11 cellular contexts compared by ENCODE assay signal in the genomic region with DNA sequence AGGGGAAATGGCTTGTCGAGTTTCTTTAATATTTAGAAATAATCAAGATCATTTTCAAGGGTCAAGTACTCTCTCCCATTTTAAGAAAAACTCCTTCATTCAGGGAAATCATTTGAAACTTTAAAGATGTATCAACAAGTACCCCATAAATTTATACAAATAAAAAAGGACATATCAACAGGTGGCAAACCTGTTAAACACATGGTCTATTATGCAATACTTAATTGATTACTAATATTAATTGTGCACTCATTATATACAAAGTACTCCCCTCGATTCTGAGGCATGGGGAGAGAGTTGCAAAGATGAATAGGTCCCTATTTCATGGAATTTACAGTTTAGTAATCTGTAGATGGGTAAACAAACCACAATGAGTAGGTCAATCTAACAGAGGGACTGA. TPM values are rescaled to one million over a fixed set of nuclear protein-coding genes. Genes with fewer than 3 reads are reported as not detected.
DNase-seq lines count a peak whose midpoint lies in the region; ATAC-seq, FAIRE-seq and TF ChIP-seq lines count a peak whose summit lies in the region.
"Had no signal": no experiment of that assay in that cellular context is flagged by ENCODE, and none has a peak within 500 bp of the region (broad histone marks: within the 10 kb centered on the region; RNA-seq: fewer than 3 reads in every experiment).

No MANE protein-coding gene starts in this region.

- peak overlapping the region in 1 of 4 donors; percentile 99 for H3K4me3 Mint-ChIP-seq in IgD-negative memory B cell
- no peak overlapping the region for H3K4me3 Mint-ChIP-seq in activated T-helper 2 cell treated with anti-CD3 and anti-CD28 coated beads, Interferon-gamma antibody, Interleukin-2, Interleukin-4, amounts not matched to agents 10 μg/mL and 5 μg/mL and 100 μg/mL, durations not matched to agents 14 hours and 24 hours and 36 hours (ENCODE audit: low read depth)

- no peak for FAIRE-seq in HepG2 (lab: Jason Lieb, UNC)

- no TSS peak for BruUV-seq in HepG2 (replicated peaks; lab: Mats Ljungman, UMichigan)

- TF ChIP-seq RAD21 in HepG2 (CRISPR knock-in tag; IDR thresholded peaks at IDR 0.05) = no peak

- H3K36me3 Mint-ChIP-seq in IgD-negative memory B cell = no peaks in the 10 kb centered on the region
- H3K36me3 Mint-ChIP-seq in activated T-helper 2 cell treated with anti-CD3 and anti-CD28 coated beads, Interferon-gamma antibody, Interleukin-2, Interleukin-4, amounts not matched to agents 10 μg/mL and 5 μg/mL and 100 μg/mL, durations not matched to agents 14 hours and 24 hours and 36 hours (ENCODE audit: low read depth) = no peaks in the 10 kb centered on the region
- H3K36me3 Mint-ChIP-seq: CD4-positive, CD25-positive, alpha-beta regulatory T cell had no signal

- intact Hi-C loops in HepG2 (cut with micrococcal nuclease; ENCODE audit: unreplicated experiment) = loop anchor here (1.0 to 10.0 kb wide), 4 partner anchors 58 to 246 kb away; partner anchors contain the start of gene ESD
- intact Hi-C loops in right lobe of liver (cut with DNase I) = loop anchor here in 1 of 2 donors (5.0 kb wide), 1 partner anchor 166 kb away; no protein-coding TSS in a partner anchor
- intact Hi-C loops in activated T-helper 2 cell treated with anti-CD3 and anti-CD28 coated beads, Interferon-gamma antibody, Interleukin-2, Interleukin-4, amounts not matched to agents 10 μg/mL and 5 μg/mL and 100 μg/mL, durations not matched to agents 14 hours and 24 hours and 36 hours (cut with micrococcal nuclease) = loop anchor here (1.0 to 2.0 kb wide), 2 partner anchors 134 to 170 kb away; no protein-coding TSS in a partner anchor

- no peaks in the 10 kb centered on the region for H3K27me3 Mint-ChIP-seq in IgD-negative memory B cell
- H3K27me3 Mint-ChIP-seq in activated T-helper 2 cell treated with anti-CD3 and anti-CD28 coated beads, Interferon-gamma antibody, Interleukin-2, Interleukin-4, amounts not matched to agents 10 μg/mL and 5 μg/mL and 100 μg/mL, durations not matched to agents 14 hours and 24 hours and 36 hours (ENCODE audit: low read depth) = peaks cover 26% of the 10 kb centered on the region

- peaks cover 23 to 33% (median 24%) of the 10 kb centered on the region in 3 donors for H3K4me1 Mint-ChIP-seq in IgD-negative memory B cell
- H3K4me1 Mint-ChIP-seq in activated T-helper 2 cell treated with anti-CD3 and anti-CD28 coated beads, Interferon-gamma antibody, Interleukin-2, Interleukin-4, amounts not matched to agents 10 μg/mL and 5 μg/mL and 100 μg/mL, durations not matched to agents 14 hours and 24 hours and 36 hours (ENCODE audit: low read depth) = peaks cover 31% of the 10 kb centered on the region

- POLR2A ChIA-PET in HepG2 (lab: Yijun Ruan, JAX) = no interaction called here

- 25% methylated on average over 2 of the region's 2 CpGs for WGBS in HepG2 (ENCODE audit: low lambda C conversion rate)
- WGBS in right lobe of liver (ENCODE audit: insufficient coverage, low coverage, low lambda C conversion rate, missing lambda C conversion rate) = 36% methylated on average over 2 of the region's 2 CpGs

- no peak for TF ChIP-seq CTCF in HepG2 (CRISPR knock-in tag; IDR thresholded peaks at IDR 0.05)
- no peak for TF ChIP-seq CTCF in right lobe of liver (IDR thresholded peaks at IDR 0.05)
- TF ChIP-seq CTCF in VCaP (conservative IDR thresholded peaks at IDR 0.05) = no peak

- H3K27ac Mint-ChIP-seq in IgD-negative memory B cell = peak overlapping the region in 2 of 3 donors; percentile 35 to 98
- no peak overlapping the region for H3K27ac Mint-ChIP-seq in activated T-helper 2 cell treated with anti-CD3 and anti-CD28 coated beads, Interferon-gamma antibody, Interleukin-2, Interleukin-4, amounts not matched to agents 10 μg/mL and 5 μg/mL and 100 μg/mL, durations not matched to agents 14 hours and 24 hours and 36 hours

- H3K4me3 ChIP-seq in HepG2 (replicated peaks in 1 of 3; ENCODE audit: insufficient read depth in 1 of 3, low read depth in 2 of 3, low read length in 3 of 3) = peak overlapping the region in 1 of 3 experiments; percentile 19; a peak in 1 of 6 replicates
- H3K4me3 ChIP-seq in right lobe of liver = no peak overlapping the region
- H3K4me3 ChIP-seq: BLaER1 treated with 17β-estradiol and CSF1 and Interleukin-3, amounts not matched to agents 10 nM and 100 nM; GM23248 had no signal

- H3K79me2 ChIP-seq in HepG2 (ENCODE audit: insufficient read depth, low read length) = peaks cover 27% of the 10 kb centered on the region

- in situ Hi-C loops in HepG2 (cut with HindIII; ENCODE audit: extremely low pct_ligation_motif_present, low pct_unique_long_range_greater_than_20kb) = loop anchor here (5.0 kb wide), 1 partner anchor 171 kb away; no protein-coding TSS in a partner anchor

- H3K27ac ChIP-seq in HepG2 (ENCODE audit: extremely low read length, insufficient read depth, low read length) (no peak overlapping the region), right lobe of liver (no peak overlapping the region), VCaP (peak overlapping the region; percentile 93)
- H3K27ac ChIP-seq: BLaER1 treated with 17β-estradiol and CSF1 and Interleukin-3, amounts not matched to agents 10 nM and 100 nM; GM23248 had no signal

- H3K27me3 ChIP-seq in HepG2 (ENCODE audit: control insufficient read depth in 1 of 2, insufficient read depth in 2 of 2, low read length in 2 of 2) (peaks cover 0 to 4% of the 10 kb centered on the region in 2 experiments; a peak in 2 of 5 replicates), right lobe of liver (no peaks in the 10 kb centered on the region)
- H3K27me3 ChIP-seq: BLaER1 treated with 17β-estradiol and CSF1 and Interleukin-3, amounts not matched to agents 10 nM and 100 nM had no signal

- H3K4me1 ChIP-seq in HepG2 (ENCODE audit: insufficient read depth, low read length) (peaks cover 23% of the 10 kb centered on the region), right lobe of liver (peaks cover 0 to 18% (median 5%) of the 10 kb centered on the region in 4 donors)

- TF ChIP-seq EP300 in HepG2 (IDR thresholded peaks at IDR 0.05; ENCODE audit: low read depth in 2 of 2, low read length in 2 of 2) = no peak
- TF ChIP-seq EP300 in HepG2 (CRISPR knock-in tag; IDR thresholded peaks at IDR 0.05; ENCODE audit: borderline replicate concordance) = no peak

- H3K9me3 Mint-ChIP-seq in IgD-negative memory B cell = no peaks in the 10 kb centered on the region
- no peaks in the 10 kb centered on the region for H3K9me3 Mint-ChIP-seq in activated T-helper 2 cell treated with anti-CD3 and anti-CD28 coated beads, Interferon-gamma antibody, Interleukin-2, Interleukin-4, amounts not matched to agents 10 μg/mL and 5 μg/mL and 100 μg/mL, durations not matched to agents 14 hours and 24 hours and 36 hours
- H3K9me3 Mint-ChIP-seq: CD4-positive, CD25-positive, alpha-beta regulatory T cell had no signal

- no peak for TF ChIP-seq POLR2A in HepG2 (IDR thresholded peaks at IDR 0.05; ENCODE audit: insufficient read depth in 1 of 2, low read depth in 2 of 2, low read length in 2 of 2)
- no peak for TF ChIP-seq POLR2A in right lobe of liver (IDR thresholded peaks at IDR 0.05)

- H3K4me2 ChIP-seq in HepG2 (ENCODE audit: low read depth, low read length) = peak overlapping the region; percentile 97

- no peaks in the 10 kb centered on the region for H3K9me3 ChIP-seq in HepG2 (ENCODE audit: low read length)
- H3K9me3 ChIP-seq in right lobe of liver = no peaks in the 10 kb centered on the region
- H3K9me3 ChIP-seq: BLaER1 treated with 17β-estradiol and CSF1 and Interleukin-3, amounts not matched to agents 10 nM and 100 nM had no signal

- no peak for DNase-seq in HepG2 (ENCODE audit: low spot score)
- no peak for DNase-seq in right lobe of liver
- no peak for DNase-seq in MV-4-11 (lab: John Stamatoyannopoulos, UW)
- no peak for DNase-seq in activated T-helper 2 cell treated with anti-CD3 and anti-CD28 coated beads, Interferon-gamma antibody, Interleukin-2, Interleukin-4, amounts not matched to agents 10 μg/mL and 5 μg/mL and 100 μg/mL, durations not matched to agents 14 hours and 24 hours and 36 hours (ENCODE audit: low spot score)

- CTCF ChIA-PET in HepG2 (lab: Yijun Ruan, JAX; ENCODE audit: low intra/inter-chr PET ratio, low total read pairs) = interaction anchor here (1.2 to 3.3 kb wide), 3 partner anchors 58 to 170 kb away, joined by 3 to 63 read pairs (median 7); no protein-coding TSS in a partner anchor

- no peak for ATAC-seq in HepG2
- ATAC-seq in right lobe of liver = no peak
- ATAC-seq in GM21367 (IDR thresholded peaks at IDR 0.05; ENCODE audit: unreplicated experiment) = no peak
- no peak for ATAC-seq in GM21447 (IDR thresholded peaks at IDR 0.05; ENCODE audit: unreplicated experiment)

- H3K36me3 ChIP-seq in HepG2 (replicated peaks in 1 of 2; ENCODE audit: control insufficient read depth in 1 of 2, insufficient read depth in 2 of 2, low read length in 2 of 2) (no peaks in the 10 kb centered on the region), right lobe of liver (no peaks in the 10 kb centered on the region)
- H3K36me3 ChIP-seq: BLaER1 treated with 17β-estradiol and CSF1 and Interleukin-3, amounts not matched to agents 10 nM and 100 nM had no signal

- no peak overlapping the region for H2AFZ ChIP-seq in HepG2 (ENCODE audit: low read length)
- H2AFZ ChIP-seq: GM23248 had no signal

- H4K20me1 ChIP-seq in HepG2 (ENCODE audit: insufficient read depth, low read length) = peaks cover 3% of the 10 kb centered on the region; the same call in 1 of the 2 replicates

- no peak overlapping the region for H3K9ac ChIP-seq in HepG2 (ENCODE audit: insufficient read depth, low read depth, low read length)
- H3K9ac ChIP-seq: BLaER1 treated with 17β-estradiol and CSF1 and Interleukin-3, amounts not matched to agents 10 nM and 100 nM; GM23248 had no signal

RNA-seq across cellular contexts. Expression of gene LRCH1, which starts 2.1 kb away (rescaled TPM):
- 4.1 and 6.6 TPM in 2 replicates for total RNA-seq in HepG2 (2016; rRNA removed; fragmentation: Illumina TruSeq; extraction: Trizol)
- total RNA-seq in HepG2 (2016; cell fraction: cytosol; rRNA removed; fragmentation: Illumina TruSeq; extraction: Trizol; ENCODE audit: low read depth) = 2.2 and 2.4 TPM in 2 replicates
- 4.2 and 6.0 TPM in 2 replicates for total RNA-seq in HepG2 (2016; cell fraction: insoluble cytoplasmic fraction; rRNA removed; fragmentation: Illumina TruSeq; extraction: Trizol)
- total RNA-seq in HepG2 (2016; cell fraction: membrane; rRNA removed; fragmentation: Illumina TruSeq; extraction: Trizol) = 3.5 and 3.9 TPM in 2 replicates
- total RNA-seq in HepG2 (2016; cell fraction: nucleus; rRNA removed; fragmentation: Illumina TruSeq; extraction: Trizol) = 10.2 and 12.6 TPM in 2 replicates
- polyA plus RNA-seq in HepG2 (2011; rRNA removed) = 9.2 and 12.6 TPM in 2 replicates
- 4.7 and 5.6 TPM in 2 replicates for polyA plus RNA-seq in HepG2 (2011; cell fraction: cytosol; rRNA removed)
- polyA plus RNA-seq in HepG2 (2011; cell fraction: nucleus; rRNA removed) = 9.3 and 10.3 TPM in 2 replicates
- polyA plus RNA-seq in HepG2 (2012) = 7.8 and 9.2 TPM in 2 replicates
- 0.29 and 0.41 TPM in 2 replicates for polyA plus RNA-seq in HepG2 (2016; cell fraction: cytosol; fragmentation: Illumina TruSeq; extraction: Trizol; ENCODE audit: low read depth)
- 6.5 and 7.8 TPM in 2 replicates for polyA plus RNA-seq in HepG2 (2016; cell fraction: insoluble cytoplasmic fraction; fragmentation: Illumina TruSeq; extraction: Trizol; ENCODE audit: low read depth)
- 1.3 and 1.7 TPM in 2 replicates for polyA plus RNA-seq in HepG2 (2016; cell fraction: membrane; fragmentation: Illumina TruSeq; extraction: Trizol; ENCODE audit: low read depth)
- 9.3 TPM in 2 replicates for polyA plus RNA-seq in HepG2 (2016; cell fraction: nucleus; fragmentation: Illumina TruSeq; extraction: Trizol; ENCODE audit: insufficient read depth, low read depth)
- polyA minus RNA-seq in HepG2 (2011; rRNA and poly(A)+ RNA removed; ENCODE audit: low replicate concordance) = 10.6 and 13.7 TPM in 2 replicates
- polyA minus RNA-seq in HepG2 (2011; cell fraction: cytosol; rRNA and poly(A)+ RNA removed) = 8.0 and 9.5 TPM in 2 replicates
- polyA minus RNA-seq in HepG2 (2011; cell fraction: nucleus; rRNA and poly(A)+ RNA removed) = 54.5 and 56.4 TPM in 2 replicates
- 1 to 10 TPM; 5.4 to 9.6 (median 7.7) TPM for total RNA-seq in right lobe of liver
- 7.6 TPM for polyA plus RNA-seq in IgD-negative memory B cell
- 16.9 and 17.8 TPM in 2 replicates for total RNA-seq in activated T-helper 2 cell treated with anti-CD3 and anti-CD28 coated beads, Interferon-gamma antibody, Interleukin-2, Interleukin-4, amounts not matched to agents 10 μg/mL and 5 μg/mL and 100 μg/mL, durations not matched to agents 14 hours and 24 hours and 36 hours
